In genomic region chr19:39232708-39233107, GRCh38 we compare ENCODE assay signal across 1 cellular context.
TF ChIP-seq lines count a peak whose summit lies in the region.

No MANE protein-coding gene starts in this region.

TF ChIP-seq in HCT116, 20 proteins besides CTCF, POLR2A, EP300 and RAD21 (continued from another document):
- TF ChIP-seq MAX (IDR thresholded peaks at IDR 0.05) (no peak), ATF3 (IDR thresholded peaks at IDR 0.05) (no peak), EZH2phosphoT487 (IDR thresholded peaks at IDR 0.05; ENCODE audit: borderline replicate concordance) (no peak), SP1 (IDR thresholded peaks at IDR 0.05; ENCODE audit: low read depth) (no peak), SIN3A (IDR thresholded peaks at IDR 0.05; ENCODE audit: low read depth) (no peak)
TF ChIP-seq in HCT116: peak in this region for 0.
